Comparison of ENCODE assay signal across 30 cellular contexts in genomic region chr9:5874048-5874447, GRCh38. TPM values are rescaled to one million over a fixed set of nuclear protein-coding genes. Genes with fewer than 3 reads are reported as not detected.
"Had no signal": no experiment of that assay in that cellular context is flagged by ENCODE, and none has a peak within 500 bp of the region (broad histone marks: within the 10 kb centered on the region; RNA-seq: fewer than 3 reads in every experiment).

No MANE protein-coding gene starts in this region.

- H3K27me3 Mint-ChIP-seq: activated CD4-positive, alpha-beta T cell treated with anti-CD3 and anti-CD28 coated beads, Interleukin-2, amount 10 ng/mL, durations not matched to agents 24 days and 14 days; activated naive CD8-positive, alpha-beta T cell treated with anti-CD3 and anti-CD28 coated beads, Interleukin-2, amount 50 U/mL, for 24 hours had no signal

- DNase-seq: activated CD4-positive, alpha-beta T cell treated with anti-CD3 and anti-CD28 coated beads for 1 hour; activated CD4-positive, alpha-beta T cell treated with anti-CD3 and anti-CD28 coated beads, Interleukin-2, amount 10 ng/mL, durations not matched to agents 24 days and 14 days; activated CD4-positive, alpha-beta T cell treated with anti-CD3 and anti-CD28 coated beads, Interleukin-2, amount 50 U/mL, for 48 hours; activated naive CD8-positive, alpha-beta T cell treated with anti-CD3 and anti-CD28 coated beads, Interleukin-2, amount 50 U/mL, for 24 hours; activated T-cell treated with anti-CD3 and anti-CD28 coated beads for 4 hours; activated T-cell treated with anti-CD3 and anti-CD28 coated beads, Interleukin-2, amount 50 U/mL, for 48 hours; amniotic stem cell; body of pancreas; central memory CD4-positive, alpha-beta T cell; Karpas-422; MM.1S; NCI-H1105; NCI-H1436; NCI-H1694 treated with DMSO at 0.1 percent for 48 hours; NCI-H2029 treated with DMSO at 0.1 percent for 48 hours; NCI-H345; NCI-H510A; NCI-H69; NK-92 treated with Interleukin-12 subunit alpha and Interleukin-12 subunit beta, amount 100 ng/mL, for 24 hours; PC-3; SHP77 treated with DMSO at 0.1 percent for 48 hours; T1000 had no signal

- H3K36me3 Mint-ChIP-seq: WTC11 had no signal

- H3K9me3 Mint-ChIP-seq: activated naive CD4-positive, alpha-beta T cell treated with anti-CD3 and anti-CD28 coated beads, Interleukin-2, amount 50 U/mL, for 72 hours; activated naive CD8-positive, alpha-beta T cell treated with anti-CD3 and anti-CD28 coated beads, Interleukin-2, amount 50 U/mL, for 24 hours; activated T-helper 2 cell treated with anti-CD3 and anti-CD28 coated beads, Interferon-gamma antibody, Interleukin-2, Interleukin-4, amounts not matched to agents 10 μg/mL and 5 μg/mL and 100 μg/mL, durations not matched to agents 14 hours and 24 hours and 36 hours had no signal

- ATAC-seq: activated naive CD4-positive, alpha-beta T cell treated with anti-CD3 and anti-CD28 coated beads, Interleukin-2, amount 50 U/mL, for 72 hours; activated naive CD8-positive, alpha-beta T cell treated with anti-CD3 and anti-CD28 coated beads, Interleukin-2, amount 50 U/mL, for 24 hours; body of pancreas; K562; PC-3; WTC11 had no signal

- H3K4me3 Mint-ChIP-seq: activated CD4-positive, alpha-beta T cell treated with anti-CD3 and anti-CD28 coated beads, Interleukin-2, amount 10 ng/mL, durations not matched to agents 24 days and 14 days; activated naive CD8-positive, alpha-beta T cell treated with anti-CD3 and anti-CD28 coated beads, Interleukin-2, amount 50 U/mL, for 24 hours; WTC11 had no signal

- H3K27ac Mint-ChIP-seq: activated CD4-positive, alpha-beta T cell treated with anti-CD3 and anti-CD28 coated beads, Interleukin-2, amount 10 ng/mL, durations not matched to agents 24 days and 14 days; activated naive CD4-positive, alpha-beta T cell treated with anti-CD3 and anti-CD28 coated beads, Interleukin-2, amount 50 U/mL, for 72 hours; activated naive CD8-positive, alpha-beta T cell treated with anti-CD3 and anti-CD28 coated beads, Interleukin-2, amount 50 U/mL, for 24 hours; activated T-helper 2 cell treated with anti-CD3 and anti-CD28 coated beads, Interferon-gamma antibody, Interleukin-2, Interleukin-4, amounts not matched to agents 10 μg/mL and 5 μg/mL and 100 μg/mL, durations not matched to agents 14 hours and 24 hours and 36 hours; WTC11 had no signal

RNA-seq across cellular contexts. Expression of gene MLANA, which starts 16.6 kb away (rescaled TPM):
- total RNA-seq: activated CD4-positive, alpha-beta T cell treated with anti-CD3 and anti-CD28 coated beads, Interleukin-2, amount 10 ng/mL, durations not matched to agents 24 days and 14 days; activated CD8-positive, alpha-beta memory T cell treated with anti-CD3 and anti-CD28 coated beads for 36 hours; activated naive CD4-positive, alpha-beta T cell treated with anti-CD3 and anti-CD28 coated beads, Interleukin-2, amount 50 U/mL, for 72 hours; activated T-helper 2 cell treated with anti-CD3 and anti-CD28 coated beads, Interferon-gamma antibody, Interleukin-2, Interleukin-4, amounts not matched to agents 10 μg/mL and 5 μg/mL and 100 μg/mL, durations not matched to agents 14 hours and 24 hours and 36 hours; ascending aorta; body of pancreas; bronchial epithelial cell; K562; PC-3; T-helper 1 cell treated with Interleukin-12 subunit alpha and Interleukin-12 subunit beta and Interleukin-4 antibody, amounts not matched to agents 30 ng/mL and 1 ng/mL, for 36 hours; WTC11 had no signal
- polyA plus RNA-seq: K562 had no signal
